In genomic region chr2:85134255-85135065, GRCh38 we compare ENCODE assay signal across 8 cellular contexts. TPM values are rescaled to one million over a fixed set of nuclear protein-coding genes. Genes with fewer than 3 reads are reported as not detected.
DNase-seq lines count a peak whose midpoint lies in the region; ATAC-seq and TF ChIP-seq lines count a peak whose summit lies in the region.

No MANE protein-coding gene starts in this region.

- H3K9me3 ChIP-seq in H9 (ENCODE audit: control insufficient read depth, low read depth, low read length), result no peaks in the 10 kb centered on the region
- H3K9me3 ChIP-seq in gastrocnemius medialis, result no peaks in the 10 kb centered on the region

- peaks cover 4% of the 10 kb centered on the region for H3K23me2 ChIP-seq in H9 (ENCODE audit: insufficient read length, low read depth, low read length, poor library complexity, severe bottlenecking)

- no peak overlapping the region for H4K5ac ChIP-seq in H9 (ENCODE audit: insufficient read length, low read depth, low read length)

- H3K9ac ChIP-seq in H9 (ENCODE audit: extremely low read depth, insufficient read length, low read length), result peak overlapping the region; percentile 94

- peak overlapping the region; percentile 37 for H4K91ac ChIP-seq in H9 (ENCODE audit: insufficient read length, low read depth, low read length)

- H3K79me2 ChIP-seq in H9 (ENCODE audit: insufficient read depth, low read length), result peaks cover 30% of the 10 kb centered on the region; the same call in 1 of the 2 replicates

- no peak overlapping the region for H2BK15ac ChIP-seq in H9 (ENCODE audit: low read depth, low read length)

- WGBS in H9 (ENCODE audit: extremely low coverage, insufficient read length, low lambda C conversion rate), result no CpG with 5 or more reads among the region's 57 CpGs
- WGBS in adipose tissue, 3 donors, result 4 to 29% (median 5%) methylated on average over 56 to 57 of the region's 57 CpGs

- no peak overlapping the region for H2BK120ac ChIP-seq in H9 (ENCODE audit: low read depth, low read length, poor library complexity, severe bottlenecking)

- H2BK12ac ChIP-seq in H9 (ENCODE audit: insufficient read length, low read depth, low read length), result no peak overlapping the region

- H3K36me3 ChIP-seq in gastrocnemius medialis, result no peaks in the 10 kb centered on the region

- H3T11ph ChIP-seq in H9 (ENCODE audit: low read length), result no peak overlapping the region

- H3K14ac ChIP-seq in H9 (ENCODE audit: insufficient read depth, low read length), result peak overlapping the region; percentile 96

- H2AFZ ChIP-seq in H9 (ENCODE audit: low read length), result no peak overlapping the region

- H3K4me1 Mint-ChIP-seq in H9, result peaks cover 44 to 56% of the 10 kb centered on the region in 2 experiments

- H4K20me1 ChIP-seq in H9 (ENCODE audit: control insufficient read depth, insufficient read depth, insufficient read length), result no peaks in the 10 kb centered on the region

- no peak for TF ChIP-seq CTCF in H9 (conservative IDR thresholded peaks at IDR 0.05)
- no peak for TF ChIP-seq CTCF in gastrocnemius medialis (IDR thresholded peaks at IDR 0.05 in 4 of 5, conservative IDR thresholded peaks at IDR 0.05 in 1 of 5)

- H2AK5ac ChIP-seq in H9 (ENCODE audit: insufficient read length, low read length), result no peak overlapping the region

- peaks cover 25 to 40% (median 37%) of the 10 kb centered on the region in 3 experiments for H3K36me3 Mint-ChIP-seq in H9 (ENCODE audit: insufficient read depth in 1 of 3, low read depth in 3 of 3)

- ATAC-seq in gastrocnemius medialis (no peak), GM18858 (IDR thresholded peaks at IDR 0.05; ENCODE audit: unreplicated experiment) (no peak)

- peak overlapping the region; percentile 53 for H3K18ac ChIP-seq in H9 (ENCODE audit: insufficient read length, low read depth, low read length)

- H3K9me3 Mint-ChIP-seq in H9, result no peaks in the 10 kb centered on the region; a peak in 1 of 5 replicates

- peak overlapping the region; percentile 97 to 99 (median 98) for H3K27ac Mint-ChIP-seq in H9

- peaks cover 16% of the 10 kb centered on the region; the same call in 1 of the 2 replicates for H3K4me1 ChIP-seq in H9 (ENCODE audit: insufficient read depth, low read length)
- peaks cover 16 to 33% of the 10 kb centered on the region in 2 donors for H3K4me1 ChIP-seq in gastrocnemius medialis

- H3K4me3 ChIP-seq in gastrocnemius medialis, result peak overlapping the region; percentile 66 to 94 (median 80)

- H3K4me3 Mint-ChIP-seq in H9, result peak overlapping the region; percentile 85 to 88

- H2BK5ac ChIP-seq in H9 (ENCODE audit: insufficient read length, low read length), result peak overlapping the region; percentile 9

- H4K8ac ChIP-seq in H9 (replicated peaks; ENCODE audit: insufficient read length, low read depth, low read length), result no peak overlapping the region

- H3K4ac ChIP-seq in H9 (ENCODE audit: low read depth, low read length), result no peak overlapping the region

- peak overlapping the region; percentile 74 for H3K27ac ChIP-seq in H9 (ENCODE audit: insufficient read length, low read depth, low read length)
- H3K27ac ChIP-seq in adipose tissue (ENCODE audit: low read depth, low read length), result peak overlapping the region; percentile 64
- H3K27ac ChIP-seq in gastrocnemius medialis, result peak overlapping the region; percentile 74 to 83 (median 76)

- no peak overlapping the region for H3K56ac ChIP-seq in H9 (ENCODE audit: insufficient read length, low read depth, low read length)

- H3K4me2 ChIP-seq in H9 (ENCODE audit: insufficient read depth, insufficient read length, low read length), result peak overlapping the region; percentile 72

- no peaks in the 10 kb centered on the region for H3K79me1 ChIP-seq in H9 (ENCODE audit: insufficient read depth, low read depth, low read length, poor library complexity, severe bottlenecking)

- peak; percentile 63 for DNase-seq in H9
- DNase-seq in hepatic stellate cell (ENCODE audit: low spot score), result peak; percentile 63
- peak in 1 of 2 donors; percentile 18 for DNase-seq in gastrocnemius medialis
- no peak for DNase-seq in COR-L47 (lab: John Stamatoyannopoulos, UW)
- no peak for DNase-seq in activated gamma-delta T cell (lab: John Stamatoyannopoulos, UW)
- DNase-seq in NCI-H187 treated with DMSO at 0.1 percent for 48 hours (lab: John Stamatoyannopoulos, UW), result no peak

- intact Hi-C loops in gastrocnemius medialis (cut with DNase I; ENCODE audit: low total_unique reads), result loop anchor here (5.0 kb wide), 3 partner anchors 43 to 207 kb away; no protein-coding TSS in a partner anchor

- H2BK20ac ChIP-seq in H9 (ENCODE audit: low read depth, low read length, poor library complexity, severe bottlenecking), result no peak overlapping the region

- H3K27me3 ChIP-seq in H9 (ENCODE audit: insufficient read depth, low read length) (no peaks in the 10 kb centered on the region), gastrocnemius medialis (no peaks in the 10 kb centered on the region)

- H3K23ac ChIP-seq in H9 (ENCODE audit: insufficient read length, low read depth, low read length), result no peak overlapping the region

- in situ Hi-C loops in gastrocnemius medialis (cut with MboI; ENCODE audit: low sequenced_read_pairs in 4 of 4), result loop anchor here in 1 of 4 donors (5.0 kb wide), 1 partner anchor 148 kb away; no protein-coding TSS in a partner anchor

- peaks cover 4% of the 10 kb centered on the region; the same call in 1 of the 2 replicates for H3K27me3 Mint-ChIP-seq in H9 (ENCODE audit: low read depth)

- TF ChIP-seq POLR2A in gastrocnemius medialis (IDR thresholded peaks at IDR 0.05), result no peak

RNA-seq across cellular contexts. Expression of gene TCF7L1, which starts 1.3 kb away (rescaled TPM):
- total RNA-seq in H9 (2021) (112 and 117 TPM in 2 replicates), gastrocnemius medialis (1 to 10 TPM; 1.1 to 3.9 (median 2.8) TPM)
- 10 to 100 TPM in 2 of 3 donors, 1 to 10 TPM in 1; 2.4 to 22.3 (median 16.5) TPM for polyA plus RNA-seq in adipose tissue

Comparison
In these comparisons a context has a peak if more than half of its experiments do, and no peak if none do; other contexts are left out.
1. DNase-seq: peak in H9 (single experiment) and hepatic stellate cell (single experiment); none in COR-L47 (single experiment), activated gamma-delta T cell (single experiment) and NCI-H187 treated with DMSO at 0.1 percent for 48 hours (single experiment).
2. RNA of gene TCF7L1, which starts 1.3 kb away (total RNA-seq): 112 to 117 TPM in H9; 1.1 to 3.9 TPM in gastrocnemius medialis; every median in the first group is over 10 times any median in the second.
3. Peak in every context shown above with its lines, with median percentiles within 50 percentile points of each other: H3K27ac ChIP-seq.